ENCODE assay signal across 8 cellular contexts in genomic region chr15:75203017-75203907, GRCh38. TPM values are rescaled to one million over a fixed set of nuclear protein-coding genes. Genes with fewer than 3 reads are reported as not detected.
DNase-seq lines count a peak whose midpoint lies in the region; ATAC-seq, FAIRE-seq and TF ChIP-seq lines count a peak whose summit lies in the region.

No MANE protein-coding gene starts in this region.

- peaks cover 96% of the 10 kb centered on the region for H3K4me1 ChIP-seq in left ventricle myocardium inferior
- peaks cover 52% of the 10 kb centered on the region for H3K4me1 ChIP-seq in lower lobe of right lung
- H3K4me1 ChIP-seq in upper lobe of right lung, result peaks cover 32% of the 10 kb centered on the region

- H3K36me3 ChIP-seq in left ventricle myocardium inferior, result peaks cover 26% of the 10 kb centered on the region
- peaks cover 24% of the 10 kb centered on the region for H3K36me3 ChIP-seq in lower lobe of right lung
- peaks cover 28% of the 10 kb centered on the region for H3K36me3 ChIP-seq in upper lobe of right lung

- no peak for ATAC-seq in left cardiac atrium
- no peak for ATAC-seq in lower lobe of right lung
- ATAC-seq in upper lobe of right lung, result no peak
- ATAC-seq in GM21367 (IDR thresholded peaks at IDR 0.05; ENCODE audit: unreplicated experiment), result no peak

- TF ChIP-seq CTCF in left ventricle myocardium inferior (IDR thresholded peaks at IDR 0.05; ENCODE audit: borderline replicate concordance), result no peak
- no peak for TF ChIP-seq CTCF in astrocyte of the spinal cord (IDR thresholded peaks at IDR 0.05; ENCODE audit: low read depth, low read length)
- TF ChIP-seq CTCF in lower lobe of right lung (IDR thresholded peaks at IDR 0.05), result no peak
- no peak for TF ChIP-seq CTCF in upper lobe of right lung (IDR thresholded peaks at IDR 0.05)

- in situ Hi-C loops in astrocyte of the spinal cord (cut with HindIII; ENCODE audit: low sequenced_read_pairs), result no loop called here

- H3K27me3 ChIP-seq in left ventricle myocardium inferior (ENCODE audit: low read depth) (no peaks in the 10 kb centered on the region), lower lobe of right lung (ENCODE audit: low read depth) (no peaks in the 10 kb centered on the region), upper lobe of right lung (no peaks in the 10 kb centered on the region)

- H3K27ac ChIP-seq in left ventricle myocardium inferior (replicated peaks) (peak overlapping the region; percentile 99), lower lobe of right lung (peak overlapping the region; percentile 99), upper lobe of right lung (peak overlapping the region; percentile 96)

- H3K4me3 ChIP-seq in left ventricle myocardium inferior (peak overlapping the region; percentile 100), astrocyte of the spinal cord (ENCODE audit: low read depth, low read length) (peak overlapping the region; percentile 79), lower lobe of right lung (peak overlapping the region; percentile 98), upper lobe of right lung (peak overlapping the region; percentile 100)

- H3K9me3 ChIP-seq in left ventricle myocardium inferior (replicated peaks), result no peaks in the 10 kb centered on the region
- no peaks in the 10 kb centered on the region for H3K9me3 ChIP-seq in lower lobe of right lung
- H3K9me3 ChIP-seq in upper lobe of right lung, result no peaks in the 10 kb centered on the region

- no peak for TF ChIP-seq POLR2A in H54 (IDR thresholded peaks at IDR 0.05; ENCODE audit: low read depth, low read length)

- FAIRE-seq in H54 (lab: Jason Lieb, UNC), result no peak

- DNase-seq in left ventricle myocardium inferior (no peak), left cardiac atrium (no peak), astrocyte of the spinal cord (ENCODE audit: low read depth, low spot score) (no peak), lower lobe of right lung (no peak), upper lobe of right lung (no peak), H54 (ENCODE audit: insufficient read length, low spot score) (no peak), DMS153 treated with DMSO at 0.1 percent for 48 hours (lab: John Stamatoyannopoulos, UW; ENCODE audit: unreplicated experiment) (no peak)

- intact Hi-C loops in left ventricle myocardium inferior (cut with micrococcal nuclease) (loop anchor here (2.0 kb wide), 1 partner anchor 160 kb away; no protein-coding TSS in a partner anchor), left cardiac atrium (cut with DNase I) (loop anchor here (2.0 to 5.0 kb wide), 2 partner anchors 91 to 172 kb away; no protein-coding TSS in a partner anchor), lower lobe of right lung (cut with DNase I) (no loop called here), upper lobe of right lung (cut with DNase I) (loop anchor here (5.0 kb wide), 1 partner anchor 161 kb away; no protein-coding TSS in a partner anchor)

RNA-seq across cellular contexts. Expression of gene C15orf39, which starts 1.6 kb away (rescaled TPM):
- total RNA-seq in left ventricle myocardium inferior, result 15.0 TPM
- total RNA-seq in left cardiac atrium, result 10 to 100 TPM in 1 of 2 donors, 1 to 10 TPM in 1; 9.0 to 14.2 TPM
- 36.3 TPM for total RNA-seq in lower lobe of right lung
- total RNA-seq in upper lobe of right lung, result 33.3 TPM

RNA-seq across cellular contexts. Expression of gene GOLGA6C, which starts 54.9 kb away (rescaled TPM):
- not detected for total RNA-seq in left ventricle myocardium inferior
- total RNA-seq in left cardiac atrium, result not detected
- not detected for total RNA-seq in lower lobe of right lung
- total RNA-seq in upper lobe of right lung, result not detected
